ENCODE assay signal across 20 cellular contexts in genomic region chr11:13150487-13150886, GRCh38.
"Had no signal": no experiment of that assay in that cellular context is flagged by ENCODE, and none has a peak within 500 bp of the region (broad histone marks: within the 10 kb centered on the region; RNA-seq: fewer than 3 reads in every experiment).

No MANE protein-coding gene starts in this region.

- H3K27ac ChIP-seq: Peyer's patch, SJCRH30 had no signal

- H3K27me3 ChIP-seq: Peyer's patch, SJCRH30 had no signal

- ATAC-seq: PC-3, Right ventricle myocardium inferior, SK-N-SH treated with all-trans-retinoic acid at 6 μM for 48 hours had no signal

- H3K9me3 ChIP-seq: Peyer's patch had no signal

- H3K4me1 ChIP-seq: Peyer's patch had no signal

- DNase-seq: Karpas-422, KBM-7, MM.1S, NCI-H1092 treated with DMSO at 0.1 percent for 48 hours, NCI-H1436, NCI-H187, NCI-H2029, NCI-H2081 treated with DMSO at 0.1 percent for 48 hours, NCI-H2171, NCI-H226, NCI-H446, NCI-H510A, NCI-H524 treated with DMSO at 0.1 percent for 48 hours, NCI-H774, PC-3, Peyer's patch, SHP77 treated with DMSO at 0.1 percent for 48 hours, SJCRH30 had no signal

- H3K4me3 ChIP-seq: Peyer's patch, SJCRH30 had no signal

- H3K36me3 ChIP-seq: Peyer's patch, SJCRH30 had no signal
